7 cellular contexts compared by ENCODE assay signal in the genomic region with DNA sequence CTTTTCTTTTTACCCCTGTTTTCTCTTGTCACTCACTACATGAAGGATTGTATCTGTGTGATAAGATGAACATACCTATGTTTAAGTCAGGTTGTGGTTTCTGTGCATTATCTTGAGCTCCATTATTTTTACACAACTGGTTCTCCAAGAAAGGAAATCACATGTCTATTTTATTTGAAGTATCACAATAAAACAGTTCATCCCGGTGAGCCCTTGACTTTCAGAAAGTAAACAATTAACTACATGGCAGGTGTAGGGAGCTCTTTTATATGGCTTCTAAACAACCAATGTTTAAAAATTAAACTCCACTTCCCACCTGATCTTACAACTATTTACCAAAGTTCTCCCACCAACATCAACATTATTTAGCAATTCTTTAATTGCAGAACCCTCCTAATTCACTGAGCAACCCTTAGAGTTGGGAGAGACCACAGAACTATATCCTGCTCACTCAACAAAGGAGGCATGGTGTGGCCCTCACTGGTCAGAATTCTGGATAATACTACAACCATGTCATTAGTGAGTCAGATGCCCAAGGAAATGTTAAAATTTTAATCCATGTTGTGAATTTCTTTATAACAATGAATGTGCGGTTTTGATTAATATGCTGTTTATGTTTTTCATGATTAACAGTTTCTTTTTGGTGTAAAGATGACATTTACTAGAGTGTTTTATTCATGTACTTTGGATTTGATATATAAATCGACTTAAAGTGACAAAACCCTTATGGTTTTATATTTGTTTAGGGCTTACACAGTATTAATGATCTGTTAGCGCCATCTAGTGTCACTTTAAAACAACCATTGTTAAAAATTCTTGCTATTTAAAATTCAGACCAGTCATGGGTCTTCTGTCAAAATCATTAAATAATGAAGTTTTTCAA. TPM values are rescaled to one million over a fixed set of nuclear protein-coding genes. Genes with fewer than 3 reads are reported as not detected.
DNase-seq lines count a peak whose midpoint lies in the region; TF ChIP-seq lines count a peak whose summit lies in the region.

No MANE protein-coding gene starts in this region.

- 48 to 50% methylated on average over 4 of the region's 4 CpGs for WGBS in testis, 2 donors

- H3K9me3 ChIP-seq in testis, result no peaks in the 10 kb centered on the region

- no peak overlapping the region for H3K4me3 ChIP-seq in GM12865 (ENCODE audit: low read depth, low read length)
- no peak overlapping the region for H3K4me3 ChIP-seq in testis

- TF ChIP-seq CTCF in GM12865 (IDR thresholded peaks at IDR 0.05; ENCODE audit: insufficient read depth, low read depth, low read length, missing control alignments) (peak; percentile 36), VCaP (conservative IDR thresholded peaks at IDR 0.05) (peak; percentile 71), testis (IDR thresholded peaks at IDR 0.05) (peak; percentile 9 to 59 (median 23))

- no peak for TF ChIP-seq POLR2A in testis (IDR thresholded peaks at IDR 0.05)

- intact Hi-C loops in testis (cut with DNase I; ENCODE audit: low total_unique reads), result no loop called here

- H3K27me3 ChIP-seq in testis, result no peaks in the 10 kb centered on the region

- DNase-seq in GM12865 (ENCODE audit: low read depth), result peak; percentile 59
- peak; percentile 56 for DNase-seq in NCI-H146 (lab: John Stamatoyannopoulos, UW)
- peak; percentile 21 for DNase-seq in hepatic stellate cell (ENCODE audit: low spot score)
- DNase-seq in testis, result no peak
- DNase-seq in cortex of kidney (lab: John Stamatoyannopoulos, UW), result no peak
- no peak for DNase-seq in activated gamma-delta T cell treated with Interleukin-2 at 50 U/mL for 16 hours

- H3K27ac ChIP-seq in VCaP (peak overlapping the region; percentile 78), testis (no peak overlapping the region)

- no peaks in the 10 kb centered on the region for H3K36me3 ChIP-seq in testis (ENCODE audit: low read depth, missing control alignments)

- no peaks in the 10 kb centered on the region for H3K4me1 ChIP-seq in testis

RNA-seq across cellular contexts. Expression of gene SCGN, which starts 50.0 kb away (rescaled TPM):
- total RNA-seq in testis, result 1 to 10 TPM in 1 of 2 donors, under 1 TPM in 1; 0.37 to 2.0 TPM
- polyA plus RNA-seq in testis (ENCODE audit: insufficient read depth, low read depth, low replicate concordance), result 0.73 TPM

Comparison
In these comparisons a context has a peak if more than half of its experiments do, and no peak if none do; other contexts are left out.
1. DNase-seq: peak in GM12865 (single experiment), NCI-H146 (single experiment) and hepatic stellate cell (single experiment); none in testis (single experiment), cortex of kidney (single experiment) and activated gamma-delta T cell treated with Interleukin-2 at 50 U/mL for 16 hours (single experiment).
2. Peak in every context shown above with its lines, with median percentiles within 50 percentile points of each other: CTCF ChIP-seq.